Comparison of ENCODE assay signal across 10 cellular contexts in genomic region chr14:35385042-35385839, GRCh38. TPM values are rescaled to one million over a fixed set of nuclear protein-coding genes. Genes with fewer than 3 reads are reported as not detected.
DNase-seq lines count a peak whose midpoint lies in the region; ATAC-seq and TF ChIP-seq lines count a peak whose summit lies in the region.
"Had no signal": no experiment of that assay in that cellular context is flagged by ENCODE, and none has a peak within 500 bp of the region (broad histone marks: within the 10 kb centered on the region; RNA-seq: fewer than 3 reads in every experiment).

No MANE protein-coding gene starts in this region.

- no peak overlapping the region for H3K4me3 ChIP-seq in Peyer's patch
- no peak overlapping the region for H3K4me3 ChIP-seq in effector memory CD4-positive, alpha-beta T cell (ENCODE audit: insufficient read depth, low read depth, low read length, poor library complexity, severe bottlenecking)

- peaks cover 0 to 32% (median 13%) of the 10 kb centered on the region in 4 donors for H3K4me1 ChIP-seq in Peyer's patch
- H3K4me1 ChIP-seq in effector memory CD4-positive, alpha-beta T cell (ENCODE audit: control insufficient read depth, insufficient read depth, low read length, poor library complexity, severe bottlenecking), result no peaks in the 10 kb centered on the region

- no peak for ATAC-seq in GM21447 (IDR thresholded peaks at IDR 0.05; ENCODE audit: unreplicated experiment)

- H3K4me1 Mint-ChIP-seq in nephron progenitor cell, result peaks cover 46% of the 10 kb centered on the region

- H3K27me3 ChIP-seq in Peyer's patch, result no peaks in the 10 kb centered on the region
- H3K27me3 ChIP-seq in effector memory CD4-positive, alpha-beta T cell (replicated peaks; ENCODE audit: control insufficient read depth, insufficient read depth, low read length, poor library complexity, severe bottlenecking), result no peaks in the 10 kb centered on the region

- no peaks in the 10 kb centered on the region for H3K36me3 Mint-ChIP-seq in nephron progenitor cell (ENCODE audit: low read depth)
- H3K36me3 Mint-ChIP-seq: natural killer cell treated with Interleukin-12 subunit alpha and Interleukin-12 subunit beta and Interleukin-15 and Interleukin-18, amount 100 ng/mL, for 72 hours had no signal

- no peak for TF ChIP-seq CTCF in Peyer's patch (IDR thresholded peaks at IDR 0.05)
- TF ChIP-seq CTCF in nephron progenitor cell (IDR thresholded peaks at IDR 0.05), result no peak

- H3K27ac ChIP-seq in Peyer's patch, result peak overlapping the region; percentile 58 to 90 (median 76)
- no peak overlapping the region for H3K27ac ChIP-seq in effector memory CD4-positive, alpha-beta T cell (ENCODE audit: insufficient read depth, low read length, poor library complexity, severe bottlenecking)

- no peaks in the 10 kb centered on the region for H3K9me3 ChIP-seq in Peyer's patch
- H3K9me3 ChIP-seq in effector memory CD4-positive, alpha-beta T cell (ENCODE audit: control insufficient read depth, low read length), result no peaks in the 10 kb centered on the region

- H3K36me3 ChIP-seq in Peyer's patch, result no peaks in the 10 kb centered on the region
- no peaks in the 10 kb centered on the region for H3K36me3 ChIP-seq in effector memory CD4-positive, alpha-beta T cell (ENCODE audit: control insufficient read depth, insufficient read depth, low read length)

- TF ChIP-seq POLR2A in Peyer's patch (IDR thresholded peaks at IDR 0.05), result peak in 1 of 2 donors; percentile 39

- no peaks in the 10 kb centered on the region for H3K9me3 Mint-ChIP-seq in nephron progenitor cell
- H3K9me3 Mint-ChIP-seq: IgD-negative memory B cell; natural killer cell treated with Interleukin-12 subunit alpha and Interleukin-12 subunit beta and Interleukin-15 and Interleukin-18, amount 100 ng/mL, for 72 hours had no signal

- DNase-seq in H4 (ENCODE audit: low spot score), result peak; percentile 89
- DNase-seq in Peyer's patch, result peak in 2 of 3 donors; percentile 73 to 78
- peak; percentile 96 for DNase-seq in fibroblast of gingiva (ENCODE audit: low read depth)
- DNase-seq in nephron progenitor cell, result no peak
- no peak for DNase-seq in effector memory CD4-positive, alpha-beta T cell
- DNase-seq in DMS114 treated with DMSO at 0.1 percent for 48 hours (lab: John Stamatoyannopoulos, UW; ENCODE audit: unreplicated experiment), result no peak
- no peak for DNase-seq in UCSD-AML1 (lab: John Stamatoyannopoulos, UW; ENCODE audit: unreplicated experiment)

- no peak overlapping the region for H3K4me3 Mint-ChIP-seq in nephron progenitor cell
- H3K4me3 Mint-ChIP-seq: IgD-negative memory B cell; natural killer cell treated with Interleukin-12 subunit alpha and Interleukin-12 subunit beta and Interleukin-15 and Interleukin-18, amount 100 ng/mL, for 72 hours had no signal

- H3K27me3 Mint-ChIP-seq in nephron progenitor cell (ENCODE audit: low read depth, poor library complexity), result peaks cover 15% of the 10 kb centered on the region
- H3K27me3 Mint-ChIP-seq: IgD-negative memory B cell; natural killer cell treated with Interleukin-12 subunit alpha and Interleukin-12 subunit beta and Interleukin-15 and Interleukin-18, amount 100 ng/mL, for 72 hours had no signal

- peak overlapping the region; percentile 95 for H3K27ac Mint-ChIP-seq in nephron progenitor cell
- H3K27ac Mint-ChIP-seq: natural killer cell treated with Interleukin-12 subunit alpha and Interleukin-12 subunit beta and Interleukin-15 and Interleukin-18, amount 100 ng/mL, for 72 hours had no signal

RNA-seq across cellular contexts. Expression of gene NFKBIA, which starts 19.3 kb away (rescaled TPM):
- total RNA-seq in H4 (2014; rRNA removed; shearing (Covaris generic)), result 39.5 and 41.4 TPM in 2 replicates
- 100 to 1,000 TPM; 210 to 873 (median 358) TPM for total RNA-seq in Peyer's patch

Comparison
In these comparisons a context has a peak if more than half of its experiments do, and no peak if none do; other contexts are left out.
1. DNase-seq: peak in H4 (single experiment), Peyer's patch (2 of 3) and fibroblast of gingiva (single experiment); none in nephron progenitor cell (single experiment), effector memory CD4-positive, alpha-beta T cell (0 of 3), DMS114 treated with DMSO at 0.1 percent for 48 hours (single experiment) and UCSD-AML1 (single experiment).